In the genomic region with DNA sequence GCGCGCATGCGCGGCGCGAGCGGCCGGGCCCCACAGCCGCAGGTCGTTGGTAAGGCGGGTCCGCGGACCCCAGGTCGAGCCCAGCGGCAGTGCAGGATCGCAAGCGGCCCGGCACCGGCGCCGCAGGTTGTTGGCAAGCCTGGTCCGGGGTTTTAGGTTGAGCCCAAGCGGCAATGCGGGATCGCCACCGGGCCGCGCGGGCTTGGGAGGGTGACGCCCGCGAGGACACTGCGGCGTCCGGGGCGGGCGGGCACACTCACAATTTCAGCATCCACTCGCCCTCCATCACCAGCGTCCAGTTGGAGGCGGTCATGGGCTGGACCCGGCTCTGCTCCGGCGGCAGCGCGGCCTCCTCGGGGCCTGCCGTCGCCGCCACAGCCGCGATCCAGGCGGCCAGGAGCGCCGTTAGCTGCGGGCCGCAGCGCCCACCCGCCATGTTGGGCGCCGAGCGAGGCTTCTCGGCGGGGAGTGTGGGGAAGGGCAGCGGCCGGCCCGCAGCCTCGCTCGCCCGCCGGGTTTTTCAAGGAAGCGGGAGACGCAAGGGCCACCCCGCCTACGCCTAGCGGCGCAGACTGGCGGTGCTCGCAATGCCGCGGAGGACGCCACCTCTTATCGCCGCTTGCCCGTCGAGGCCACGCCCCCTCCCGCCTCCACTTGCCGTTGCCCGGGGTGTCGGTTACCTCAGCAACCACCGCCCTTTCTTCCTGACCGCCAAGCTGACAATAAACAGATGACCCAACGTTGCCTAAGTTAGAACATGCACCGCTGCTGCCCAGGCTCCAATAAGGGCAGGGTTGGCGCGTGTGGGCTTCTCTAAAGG, we compare ENCODE assay signal across 1 cellular context.
TF ChIP-seq lines count a peak whose summit lies in the region.

A gene with protein sequence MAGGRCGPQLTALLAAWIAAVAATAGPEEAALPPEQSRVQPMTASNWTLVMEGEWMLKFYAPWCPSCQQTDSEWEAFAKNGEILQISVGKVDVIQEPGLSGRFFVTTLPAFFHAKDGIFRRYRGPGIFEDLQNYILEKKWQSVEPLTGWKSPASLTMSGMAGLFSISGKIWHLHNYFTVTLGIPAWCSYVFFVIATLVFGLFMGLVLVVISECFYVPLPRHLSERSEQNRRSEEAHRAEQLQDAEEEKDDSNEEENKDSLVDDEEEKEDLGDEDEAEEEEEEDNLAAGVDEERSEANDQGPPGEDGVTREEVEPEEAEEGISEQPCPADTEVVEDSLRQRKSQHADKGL (minus strand): TSS at position 584 of the 820 bp plus-strand sequence. CDS start 148 bp downstream, at position 436.

TF ChIP-seq in H1, 55 proteins besides CTCF, POLR2A, EP300 and RAD21 (continued from another document):
- TF ChIP-seq CEBPB (IDR thresholded peaks at IDR 0.05; ENCODE audit: low read depth, low read length) (peak; percentile 28; the same call in 1 of the 2 replicates), SP1 (IDR thresholded peaks at IDR 0.05; ENCODE audit: low read depth, low read length) (no peak), CBX5 (IDR thresholded peaks at IDR 0.05; ENCODE audit: low read depth, low read length) (no peak), PHF8 (conservative IDR thresholded peaks at IDR 0.05; ENCODE audit: low read depth, low read length) (no peak; the same call in none of the 2 replicates)
